ENCODE assay signal across 10 cellular contexts in genomic region chr4:23930750-23931488, GRCh38. TPM values are rescaled to one million over a fixed set of nuclear protein-coding genes. Genes with fewer than 3 reads are reported as not detected.
A peak's percentile ranks its signal among the peaks of the same experiment; 100 is the strongest.
DNase-seq lines count a peak whose midpoint lies in the region; TF ChIP-seq lines count a peak whose summit lies in the region.
"Had no signal": no experiment of that assay in that cellular context is flagged by ENCODE, and none has a peak within 500 bp of the region (broad histone marks: within the 10 kb centered on the region; RNA-seq: fewer than 3 reads in every experiment).

No MANE protein-coding gene starts in this region.

- H3K27me3 ChIP-seq in colonic mucosa (no peaks in the 10 kb centered on the region), sigmoid colon (no peaks in the 10 kb centered on the region)

- H3K9me3 ChIP-seq in HEK293 (ENCODE audit: control insufficient read depth, insufficient read depth, low read depth, low read length) (no peaks in the 10 kb centered on the region), colonic mucosa (no peaks in the 10 kb centered on the region), sigmoid colon (no peaks in the 10 kb centered on the region)

- no peaks in the 10 kb centered on the region for H3K4me1 ChIP-seq in HEK293 (ENCODE audit: control insufficient read depth, insufficient read depth, low read length)
- no peaks in the 10 kb centered on the region for H3K4me1 ChIP-seq in colonic mucosa
- H3K4me1 ChIP-seq in sigmoid colon, result peaks cover 0 to 27% (median 13%) of the 10 kb centered on the region in 4 donors

- H3K9ac ChIP-seq in colonic mucosa (ENCODE audit: low read depth in 2 of 2, low read length in 2 of 2), result no peak overlapping the region

- WGBS in sigmoid colon, 2 donors, result 76 to 81% methylated on average over 10 of the region's 10 CpGs

- TF ChIP-seq EP300 in sigmoid colon (IDR thresholded peaks at IDR 0.05), result peak in 1 of 4 donors; percentile 3

- H3K36me3 ChIP-seq in HEK293 (ENCODE audit: control insufficient read depth in 2 of 2, insufficient read depth in 1 of 2, low read length in 2 of 2) (no peaks in the 10 kb centered on the region), colonic mucosa (no peaks in the 10 kb centered on the region), sigmoid colon (no peaks in the 10 kb centered on the region)

- H3K27ac ChIP-seq in HEK293 (ENCODE audit: extremely low read depth, low read depth, low read length), result no peak overlapping the region
- H3K27ac ChIP-seq in colonic mucosa, result no peak overlapping the region
- no peak overlapping the region for H3K27ac ChIP-seq in sigmoid colon

- DNase-seq in colonic mucosa (peak; percentile 40), left kidney (ENCODE audit: low read depth, low spot score) (peak; percentile 84), sigmoid colon (peak; percentile 64), NCI-H69 (lab: John Stamatoyannopoulos, UW) (no peak), OCI-M2 (lab: John Stamatoyannopoulos, UW; ENCODE audit: unreplicated experiment) (no peak)
- DNase-seq in NK-92 treated with Interleukin-12 subunit alpha and Interleukin-12 subunit beta, amount 100 ng/mL, for 24 hours (lab: John Stamatoyannopoulos, UW), result no peak
- DNase-seq in stimulated activated CD4-positive, alpha-beta T cell treated with anti-CD3 and anti-CD28 coated beads, Interleukin-1b, Interleukin-23, amount 100 ng/mL, for 48 hours, result no peak
- DNase-seq: activated CD4-positive, CD25-positive, alpha-beta regulatory T cell; MV-4-11 had no signal

- TF ChIP-seq CTCF in HEK293 (tag by site-specific recombination; IDR thresholded peaks at IDR 0.05), result no peak
- no peak for TF ChIP-seq CTCF in colonic mucosa (IDR thresholded peaks at IDR 0.05)
- no peak for TF ChIP-seq CTCF in sigmoid colon (IDR thresholded peaks at IDR 0.05)

- POLR2A ChIA-PET in HEK293 (lab: Yijun Ruan, JAX), result no interaction called here

- CTCF ChIA-PET in HEK293 (lab: Yijun Ruan, JAX), result interaction anchor here (0.7 kb wide), 1 partner anchor 181 kb away, joined by 4 read pairs; no protein-coding TSS in a partner anchor

- no peak overlapping the region for H3K4me3 ChIP-seq in HEK293 (ENCODE audit: low read depth, low read length)
- H3K4me3 ChIP-seq in colonic mucosa, result no peak overlapping the region
- no peak overlapping the region for H3K4me3 ChIP-seq in sigmoid colon

- TF ChIP-seq POLR2A in sigmoid colon (IDR thresholded peaks at IDR 0.05), result no peak

- intact Hi-C loops in colonic mucosa (cut with DNase I) (no loop called here), sigmoid colon (cut with DNase I) (loop anchor here (5.0 kb wide), 1 partner anchor 39 kb away; the partner anchor contains the start of gene PPARGC1A)

TF ChIP-seq in HEK293, 187 proteins besides CTCF, POLR2A, EP300 and RAD21 (continues in another document):
- TF ChIP-seq ZNF645 (tag by site-specific recombination; IDR thresholded peaks at IDR 0.05) (no peak), ZNF140 (tag by site-specific recombination; IDR thresholded peaks at IDR 0.05) (no peak), SCRT1 (tag by site-specific recombination; IDR thresholded peaks at IDR 0.05; ENCODE audit: borderline replicate concordance) (no peak), ZNF830 (tag by site-specific recombination; IDR thresholded peaks at IDR 0.05; ENCODE audit: low read depth) (no peak), ZNF560 (tag by site-specific recombination; IDR thresholded peaks at IDR 0.05; ENCODE audit: borderline replicate concordance) (no peak), FEZF1 (tag by site-specific recombination; IDR thresholded peaks at IDR 0.05) (peak; percentile 15; the same call in 1 of the 2 replicates), ZSCAN5A (tag by site-specific recombination; IDR thresholded peaks at IDR 0.05) (no peak), ZNF529 (tag by site-specific recombination; IDR thresholded peaks at IDR 0.05; ENCODE audit: insufficient replicate concordance) (peak; percentile 11), ZNF335 (tag by site-specific recombination; conservative IDR thresholded peaks at IDR 0.05) (no peak), ZNF274 (IDR thresholded peaks at IDR 0.05; ENCODE audit: low read length) (no peak), ZNF274 (tag by site-specific recombination; IDR thresholded peaks at IDR 0.05; ENCODE audit: borderline replicate concordance) (no peak), KLF9 (tag by site-specific recombination; IDR thresholded peaks at IDR 0.05; ENCODE audit: low read depth) (no peak), TCF7L2 (IDR thresholded peaks at IDR 0.05; ENCODE audit: borderline replicate concordance, low read depth, low read length) (no peak), ZFP41 (tag by site-specific recombination; IDR thresholded peaks at IDR 0.05; ENCODE audit: borderline replicate concordance) (no peak), ZNF658 (tag by site-specific recombination; IDR thresholded peaks at IDR 0.05) (no peak), ZNF596 (tag by site-specific recombination; IDR thresholded peaks at IDR 0.05) (no peak), SETDB1 (IDR thresholded peaks at IDR 0.05; ENCODE audit: insufficient read length, low read length) (peak; percentile 45), SP2 (tag by site-specific recombination; IDR thresholded peaks at IDR 0.05) (no peak), ZNF501 (tag by site-specific recombination; IDR thresholded peaks at IDR 0.05) (no peak), ZNF670 (tag by site-specific recombination; IDR thresholded peaks at IDR 0.05; ENCODE audit: low read depth) (no peak)
- TF ChIP-seq, protein P1, sequence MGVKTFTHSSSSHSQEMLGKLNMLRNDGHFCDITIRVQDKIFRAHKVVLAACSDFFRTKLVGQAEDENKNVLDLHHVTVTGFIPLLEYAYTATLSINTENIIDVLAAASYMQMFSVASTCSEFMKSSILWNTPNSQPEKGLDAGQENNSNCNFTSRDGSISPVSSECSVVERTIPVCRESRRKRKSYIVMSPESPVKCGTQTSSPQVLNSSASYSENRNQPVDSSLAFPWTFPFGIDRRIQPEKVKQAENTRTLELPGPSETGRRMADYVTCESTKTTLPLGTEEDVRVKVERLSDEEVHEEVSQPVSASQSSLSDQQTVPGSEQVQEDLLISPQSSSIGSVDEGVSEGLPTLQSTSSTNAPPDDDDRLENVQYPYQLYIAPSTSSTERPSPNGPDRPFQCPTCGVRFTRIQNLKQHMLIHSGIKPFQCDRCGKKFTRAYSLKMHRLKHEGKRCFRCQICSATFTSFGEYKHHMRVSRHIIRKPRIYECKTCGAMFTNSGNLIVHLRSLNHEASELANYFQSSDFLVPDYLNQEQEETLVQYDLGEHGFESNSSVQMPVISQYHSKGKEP (tag by site-specific recombination; IDR thresholded peaks at IDR 0.05), result no peak
- TF ChIP-seq, protein P2, sequence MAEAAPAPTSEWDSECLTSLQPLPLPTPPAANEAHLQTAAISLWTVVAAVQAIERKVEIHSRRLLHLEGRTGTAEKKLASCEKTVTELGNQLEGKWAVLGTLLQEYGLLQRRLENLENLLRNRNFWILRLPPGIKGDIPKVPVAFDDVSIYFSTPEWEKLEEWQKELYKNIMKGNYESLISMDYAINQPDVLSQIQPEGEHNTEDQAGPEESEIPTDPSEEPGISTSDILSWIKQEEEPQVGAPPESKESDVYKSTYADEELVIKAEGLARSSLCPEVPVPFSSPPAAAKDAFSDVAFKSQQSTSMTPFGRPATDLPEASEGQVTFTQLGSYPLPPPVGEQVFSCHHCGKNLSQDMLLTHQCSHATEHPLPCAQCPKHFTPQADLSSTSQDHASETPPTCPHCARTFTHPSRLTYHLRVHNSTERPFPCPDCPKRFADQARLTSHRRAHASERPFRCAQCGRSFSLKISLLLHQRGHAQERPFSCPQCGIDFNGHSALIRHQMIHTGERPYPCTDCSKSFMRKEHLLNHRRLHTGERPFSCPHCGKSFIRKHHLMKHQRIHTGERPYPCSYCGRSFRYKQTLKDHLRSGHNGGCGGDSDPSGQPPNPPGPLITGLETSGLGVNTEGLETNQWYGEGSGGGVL (tag by site-specific recombination; IDR thresholded peaks at IDR 0.05), result no peak

RNA-seq across cellular contexts. Expression of gene PPARGC1A, which starts 41.1 kb away (rescaled TPM):
- total RNA-seq in colonic mucosa (10 to 100 TPM; 44.4 to 48.4 TPM), sigmoid colon (1 to 10 TPM; 2.0 to 4.7 (median 3.8) TPM)
- polyA plus RNA-seq in sigmoid colon, result 1 to 10 TPM; 6.2 to 8.6 (median 7.2) TPM

Comparison
In these comparisons a context has a peak if more than half of its experiments do, and no peak if none do; other contexts are left out.
1. DNase-seq: peak in colonic mucosa (single experiment), left kidney (single experiment) and sigmoid colon (single experiment); none in NCI-H69 (single experiment), OCI-M2 (single experiment), NK-92 treated with Interleukin-12 subunit alpha and Interleukin-12 subunit beta, amount 100 ng/mL, for 24 hours (single experiment) and stimulated activated CD4-positive, alpha-beta T cell treated with anti-CD3 and anti-CD28 coated beads, Interleukin-1b, Interleukin-23, amount 100 ng/mL, for 48 hours (single experiment).
2. RNA of gene PPARGC1A, which starts 41.1 kb away (total RNA-seq): 44.4 to 48.4 TPM in colonic mucosa; 2.0 to 4.7 TPM in sigmoid colon; every median in the first group is over 4 times any median in the second.